In genomic region chr4:112190684-112191083, GRCh38 we compare ENCODE assay signal across 19 cellular contexts. TPM values are rescaled to one million over a fixed set of nuclear protein-coding genes. Genes with fewer than 3 reads are reported as not detected.
DNase-seq lines count a peak whose midpoint lies in the region; ATAC-seq and TF ChIP-seq lines count a peak whose summit lies in the region.
"Had no signal": no experiment of that assay in that cellular context is flagged by ENCODE, and none has a peak within 500 bp of the region (broad histone marks: within the 10 kb centered on the region; RNA-seq: fewer than 3 reads in every experiment).

No MANE protein-coding gene starts in this region.

- DNase-seq in Right ventricle myocardium inferior (ENCODE audit: missing footprints) (no peak), right atrium auricular region (ENCODE audit: low spot score) (no peak), heart right ventricle (no peak), left cardiac atrium (no peak), NCI-H526 treated with DMSO at 0.1 percent for 48 hours (lab: John Stamatoyannopoulos, UW) (peak; percentile 51)
- DNase-seq: Caco-2; CD4-positive, CD25-positive, alpha-beta regulatory T cell; CD8-positive, alpha-beta T cell; DMS153; DND-41; GM23248; H7; HCEC 1CT had no signal

- H3K4me3 ChIP-seq in right atrium auricular region, result no peak overlapping the region
- H3K4me3 ChIP-seq in heart right ventricle, result no peak overlapping the region
- H3K4me3 ChIP-seq: BLaER1, GM23248 had no signal

- ATAC-seq in Right ventricle myocardium inferior (peak; percentile 39), heart right ventricle (peak in 6 of 8 donors; percentile 30 to 73 (median 49)), left cardiac atrium (no peak), GM18867 (IDR thresholded peaks at IDR 0.05; ENCODE audit: unreplicated experiment) (no peak)
- ATAC-seq in activated T-helper 17 cell treated with anti-CD3 and anti-CD28 coated beads, Interleukin-2, amount 50 U/mL, for 72 hours (replicated peaks), result no peak
- ATAC-seq: CD8-positive, alpha-beta T cell had no signal

- no peaks in the 10 kb centered on the region for H3K9me3 ChIP-seq in right atrium auricular region
- no peaks in the 10 kb centered on the region for H3K9me3 ChIP-seq in heart right ventricle
- H3K9me3 ChIP-seq: Caco-2 had no signal

- intact Hi-C loops in Right ventricle myocardium inferior (cut with DNase I) (no loop called here), heart right ventricle (cut with DNase I) (no loop called here), left cardiac atrium (cut with DNase I) (no loop called here)

- H3K27me3 Mint-ChIP-seq in activated T-helper 17 cell treated with anti-CD3 and anti-CD28 coated beads, Interleukin-2, amount 50 U/mL, for 72 hours, result no peaks in the 10 kb centered on the region
- H3K27me3 Mint-ChIP-seq: B cell; CD4-positive, CD25-positive, alpha-beta regulatory T cell had no signal

- H3K36me3 ChIP-seq in right atrium auricular region, result peaks cover 10% of the 10 kb centered on the region
- peaks cover 0 to 40% (median 4%) of the 10 kb centered on the region in 9 donors for H3K36me3 ChIP-seq in heart right ventricle

- no peak overlapping the region for H3K27ac Mint-ChIP-seq in activated T-helper 17 cell treated with anti-CD3 and anti-CD28 coated beads, Interleukin-2, amount 50 U/mL, for 72 hours
- H3K27ac Mint-ChIP-seq: B cell; CD4-positive, CD25-positive, alpha-beta regulatory T cell had no signal

- H3K27me3 ChIP-seq in right atrium auricular region, result no peaks in the 10 kb centered on the region
- H3K27me3 ChIP-seq in heart right ventricle, result no peaks in the 10 kb centered on the region
- H3K27me3 ChIP-seq: BLaER1 had no signal

- H3K36me3 Mint-ChIP-seq in activated T-helper 17 cell treated with anti-CD3 and anti-CD28 coated beads, Interleukin-2, amount 50 U/mL, for 72 hours (ENCODE audit: low read depth), result peaks cover 60% of the 10 kb centered on the region

- H3K9me3 Mint-ChIP-seq in activated T-helper 17 cell treated with anti-CD3 and anti-CD28 coated beads, Interleukin-2, amount 50 U/mL, for 72 hours, result no peaks in the 10 kb centered on the region
- H3K9me3 Mint-ChIP-seq: CD4-positive, CD25-positive, alpha-beta regulatory T cell; CD8-positive, alpha-beta T cell had no signal

- no peak overlapping the region for H3K4me3 Mint-ChIP-seq in activated T-helper 17 cell treated with anti-CD3 and anti-CD28 coated beads, Interleukin-2, amount 50 U/mL, for 72 hours
- H3K4me3 Mint-ChIP-seq: B cell; CD4-positive, CD25-positive, alpha-beta regulatory T cell; CD8-positive, alpha-beta T cell had no signal

- H3K4me1 ChIP-seq in right atrium auricular region, result no peaks in the 10 kb centered on the region
- peaks cover 0 to 6% (median 0%) of the 10 kb centered on the region in 9 donors for H3K4me1 ChIP-seq in heart right ventricle
- H3K4me1 ChIP-seq: BLaER1, Caco-2 had no signal

- H3K27ac ChIP-seq in right atrium auricular region (no peak overlapping the region), heart right ventricle (no peak overlapping the region)
- H3K27ac ChIP-seq: 22Rv1, BLaER1, C4-2B, GM23248 had no signal

- WGBS in heart right ventricle, 2 donors, result 76 to 78% methylated on average over 8 of the region's 8 CpGs

- no peaks in the 10 kb centered on the region for H3K4me1 Mint-ChIP-seq in activated T-helper 17 cell treated with anti-CD3 and anti-CD28 coated beads, Interleukin-2, amount 50 U/mL, for 72 hours
- H3K4me1 Mint-ChIP-seq: B cell had no signal

- TF ChIP-seq CTCF in right atrium auricular region (IDR thresholded peaks at IDR 0.05) (no peak), heart right ventricle (IDR thresholded peaks at IDR 0.05) (no peak)

RNA-seq across cellular contexts. Expression of gene AP1AR, which starts 40.9 kb away (rescaled TPM):
- total RNA-seq in Right ventricle myocardium inferior (9.4 TPM), right atrium auricular region (10 to 100 TPM in 1 of 2 donors, 1 to 10 TPM in 1; 6.6 to 10.2 TPM), heart right ventricle (10 to 100 TPM in 7 of 10 donors, 1 to 10 TPM in 3; 7.6 to 13.4 (median 11.4) TPM), left cardiac atrium (10 to 100 TPM in 1 of 2 donors, 1 to 10 TPM in 1; 9.6 to 13.6 TPM)
- polyA plus RNA-seq in heart right ventricle, result 1 to 10 TPM; 5.5 to 6.9 TPM
- total RNA-seq in activated T-helper 17 cell treated with anti-CD3 and anti-CD28 coated beads, Interleukin-2, amount 50 U/mL, for 72 hours, result 10 to 100 TPM in 1 of 2 donors, 1 to 10 TPM in 1; 9.1 to 23.1 TPM

RNA-seq across cellular contexts. Expression of gene FAM241A, which starts 45.4 kb away (rescaled TPM):
- total RNA-seq in Right ventricle myocardium inferior (8.8 TPM), right atrium auricular region (1 to 10 TPM; 6.0 to 6.7 TPM), heart right ventricle (1 to 10 TPM; 6.0 to 9.4 (median 7.8) TPM), left cardiac atrium (1 to 10 TPM; 5.0 to 7.7 TPM)
- polyA plus RNA-seq in heart right ventricle, result 1 to 10 TPM; 4.1 to 7.0 TPM
- 1 to 10 TPM; 3.0 to 3.8 TPM for total RNA-seq in activated T-helper 17 cell treated with anti-CD3 and anti-CD28 coated beads, Interleukin-2, amount 50 U/mL, for 72 hours

Comparison
In these comparisons a context has a peak if more than half of its experiments do, and no peak if none do; other contexts are left out.
1. ATAC-seq: peak in Right ventricle myocardium inferior (single experiment) and heart right ventricle (6 of 8); none in left cardiac atrium (0 of 2), activated T-helper 17 cell treated with anti-CD3 and anti-CD28 coated beads, Interleukin-2, amount 50 U/mL, for 72 hours (single experiment) and GM18867 (single experiment).